In the genomic region with DNA sequence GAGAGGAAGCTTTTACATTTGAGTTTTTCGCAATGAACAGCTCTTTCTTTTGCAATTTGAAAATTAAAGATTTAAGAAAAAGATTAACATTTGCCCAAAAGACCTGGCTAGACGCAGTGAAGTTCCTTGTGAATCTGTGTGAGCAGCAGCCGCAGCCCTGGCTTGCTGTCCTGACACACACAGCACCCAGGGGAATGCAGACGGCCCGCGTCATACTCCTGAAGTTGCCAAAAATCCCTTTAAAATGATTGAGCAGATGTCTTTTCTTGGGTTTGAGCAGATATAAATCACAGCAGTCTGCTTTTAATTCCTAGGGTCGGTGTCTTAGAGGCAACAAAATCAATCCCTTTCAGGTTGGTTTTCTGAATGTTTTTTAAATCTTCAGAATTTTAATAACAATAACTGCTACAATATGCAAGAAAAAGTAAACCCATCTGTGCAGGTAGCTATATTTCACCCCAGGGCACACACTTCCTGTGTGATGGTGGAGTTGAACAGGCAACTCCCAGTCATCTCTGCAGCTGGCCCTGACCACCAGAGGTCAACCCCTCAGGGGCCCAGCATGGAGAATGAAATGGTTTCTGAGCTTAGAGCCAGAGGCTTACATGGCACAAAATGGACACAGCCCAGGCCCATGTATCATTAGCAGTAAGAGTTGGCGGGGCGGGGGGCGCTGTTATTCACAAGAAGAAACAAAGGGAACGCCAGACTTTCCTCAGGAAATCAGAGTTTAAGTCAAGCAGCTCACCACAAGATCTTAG, we compare ENCODE assay signal across 14 cellular contexts. TPM values are rescaled to one million over a fixed set of nuclear protein-coding genes. Genes with fewer than 3 reads are reported as not detected.
DNase-seq lines count a peak whose midpoint lies in the region; ATAC-seq and TF ChIP-seq lines count a peak whose summit lies in the region.
"Had no signal": no experiment of that assay in that cellular context is flagged by ENCODE, and none has a peak within 500 bp of the region (broad histone marks: within the 10 kb centered on the region; RNA-seq: fewer than 3 reads in every experiment).

No MANE protein-coding gene starts in this region.

- peaks cover 4% of the 10 kb centered on the region; the same call in 1 of the 2 replicates for H3K27me3 Mint-ChIP-seq in H9 (ENCODE audit: low read depth)
- H3K27me3 Mint-ChIP-seq: CD4-positive, CD25-positive, alpha-beta regulatory T cell had no signal

- H4K8ac ChIP-seq in H9 (replicated peaks; ENCODE audit: insufficient read length, low read depth, low read length), result no peak overlapping the region

- H3K4me3 Mint-ChIP-seq in H9, result no peak overlapping the region
- H3K4me3 Mint-ChIP-seq: CD4-positive, CD25-positive, alpha-beta regulatory T cell had no signal

- H3K79me1 ChIP-seq in H9 (ENCODE audit: insufficient read depth, low read depth, low read length, poor library complexity, severe bottlenecking), result no peaks in the 10 kb centered on the region

- no peak overlapping the region for H2BK15ac ChIP-seq in H9 (ENCODE audit: low read depth, low read length)

- H2BK120ac ChIP-seq in H9 (ENCODE audit: low read depth, low read length, poor library complexity, severe bottlenecking), result no peak overlapping the region

- no peaks in the 10 kb centered on the region for H3K23me2 ChIP-seq in H9 (ENCODE audit: insufficient read length, low read depth, low read length, poor library complexity, severe bottlenecking)

- H3K9me3 ChIP-seq in H9 (ENCODE audit: control insufficient read depth, low read depth, low read length) (no peaks in the 10 kb centered on the region), subcutaneous abdominal adipose tissue (ENCODE audit: control insufficient read depth in 5 of 5, low read length in 5 of 5) (no peaks in the 10 kb centered on the region)
- H3K9me3 ChIP-seq: breast epithelium, testis had no signal

- no peak overlapping the region for H2AFZ ChIP-seq in H9 (ENCODE audit: low read length)

- H3K27ac Mint-ChIP-seq in H9, result 0 out of 7 replicates have a peak overlapping the region, but pooled peaks of 2 of the 3 experiments have one; percentile 22 to 45
- H3K27ac Mint-ChIP-seq: CD4-positive, CD25-positive, alpha-beta regulatory T cell; progenitor cell of endocrine pancreas had no signal

- TF ChIP-seq CTCF in H9 (conservative IDR thresholded peaks at IDR 0.05), result no peak
- no peak for TF ChIP-seq CTCF in cardiac fibroblast (IDR thresholded peaks at IDR 0.05; ENCODE audit: low read depth, low read length)

- no peak overlapping the region for H3K14ac ChIP-seq in H9 (ENCODE audit: insufficient read depth, low read length)

- no peak overlapping the region for H2BK12ac ChIP-seq in H9 (ENCODE audit: insufficient read length, low read depth, low read length)

- no peak overlapping the region for H3K56ac ChIP-seq in H9 (ENCODE audit: insufficient read length, low read depth, low read length)

- H3K36me3 Mint-ChIP-seq in H9 (ENCODE audit: insufficient read depth in 1 of 3, low read depth in 3 of 3), result no peaks in the 10 kb centered on the region
- H3K36me3 Mint-ChIP-seq: CD4-positive, CD25-positive, alpha-beta regulatory T cell had no signal

- no peak overlapping the region for H3K4me2 ChIP-seq in H9 (ENCODE audit: insufficient read depth, insufficient read length, low read length)

- H3K4me1 ChIP-seq in H9 (ENCODE audit: insufficient read depth, low read length), result no peaks in the 10 kb centered on the region
- peaks cover 9 to 52% (median 47%) of the 10 kb centered on the region in 5 donors for H3K4me1 ChIP-seq in subcutaneous abdominal adipose tissue (ENCODE audit: control insufficient read depth in 5 of 5, insufficient read depth in 5 of 5, low read length in 5 of 5)
- H3K4me1 ChIP-seq: testis had no signal

- no peak for ATAC-seq in GM19328 (IDR thresholded peaks at IDR 0.05; ENCODE audit: unreplicated experiment)

- H4K5ac ChIP-seq in H9 (ENCODE audit: insufficient read length, low read depth, low read length), result no peak overlapping the region

- H3T11ph ChIP-seq in H9 (ENCODE audit: low read length), result no peak overlapping the region

- H2BK20ac ChIP-seq in H9 (ENCODE audit: low read depth, low read length, poor library complexity, severe bottlenecking), result no peak overlapping the region

- no peak overlapping the region for H2AK5ac ChIP-seq in H9 (ENCODE audit: insufficient read length, low read length)

- peaks cover 25 to 26% of the 10 kb centered on the region in 2 experiments for H3K4me1 Mint-ChIP-seq in H9
- H3K4me1 Mint-ChIP-seq: CD4-positive, CD25-positive, alpha-beta regulatory T cell had no signal

- no peak for DNase-seq in H9
- peak; percentile 42 to 78 for DNase-seq in cardiac fibroblast (ENCODE audit: low read depth in 2 of 2)
- peak; percentile 58 for DNase-seq in islet precursor cell
- DNase-seq in NCI-H510A (lab: John Stamatoyannopoulos, UW), result no peak
- DNase-seq in NCI-H187 (lab: John Stamatoyannopoulos, UW), result no peak
- DNase-seq: activated CD8-positive, alpha-beta memory T cell treated with anti-CD3 and anti-CD28 coated beads for 24 hours; activated naive CD4-positive, alpha-beta T cell; CD4-positive, CD25-positive, alpha-beta regulatory T cell; testis had no signal

- no peak overlapping the region for H3K23ac ChIP-seq in H9 (ENCODE audit: insufficient read length, low read depth, low read length)

- H3K27ac ChIP-seq in H9 (ENCODE audit: insufficient read length, low read depth, low read length) (no peak overlapping the region), subcutaneous abdominal adipose tissue (ENCODE audit: low read depth, low read length) (peak overlapping the region; percentile 52)
- H3K27ac ChIP-seq: testis had no signal

- H3K27me3 ChIP-seq in H9 (ENCODE audit: insufficient read depth, low read length) (no peaks in the 10 kb centered on the region), subcutaneous abdominal adipose tissue (ENCODE audit: control insufficient read depth in 5 of 5, insufficient read depth in 4 of 5, low read length in 5 of 5) (peaks cover 0 to 4% (median 0%) of the 10 kb centered on the region in 5 donors)
- H3K27me3 ChIP-seq: breast epithelium, testis had no signal

- H3K9ac ChIP-seq in H9 (ENCODE audit: extremely low read depth, insufficient read length, low read length) (no peak overlapping the region), subcutaneous abdominal adipose tissue (ENCODE audit: low read length in 5 of 5) (no peak overlapping the region)

- H3K18ac ChIP-seq in H9 (ENCODE audit: insufficient read length, low read depth, low read length), result no peak overlapping the region

- WGBS in H9 (ENCODE audit: extremely low coverage, insufficient read length, low lambda C conversion rate), result no CpG with 5 or more reads among the region's 11 CpGs

- H4K91ac ChIP-seq in H9 (ENCODE audit: insufficient read length, low read depth, low read length), result no peak overlapping the region

- H4K20me1 ChIP-seq in H9 (ENCODE audit: control insufficient read depth, insufficient read depth, insufficient read length), result no peaks in the 10 kb centered on the region

- H2BK5ac ChIP-seq in H9 (ENCODE audit: insufficient read length, low read length), result no peak overlapping the region

- H3K4ac ChIP-seq in H9 (ENCODE audit: low read depth, low read length), result no peak overlapping the region

- H3K4me3 ChIP-seq in cardiac fibroblast (replicated peaks in 1 of 2; ENCODE audit: low read depth in 2 of 2, low read length in 2 of 2), result no peak overlapping the region
- peak overlapping the region in 1 of 5 donors; percentile 10 for H3K4me3 ChIP-seq in subcutaneous abdominal adipose tissue (ENCODE audit: low read depth in 1 of 5, low read length in 5 of 5)
- H3K4me3 ChIP-seq: breast epithelium, testis had no signal

- no peaks in the 10 kb centered on the region for H3K79me2 ChIP-seq in H9 (ENCODE audit: insufficient read depth, low read length)

- H3K36me3 ChIP-seq in subcutaneous abdominal adipose tissue (ENCODE audit: control insufficient read depth in 5 of 5, insufficient read depth in 5 of 5, low read length in 5 of 5), result no peaks in the 10 kb centered on the region
- H3K36me3 ChIP-seq: breast epithelium had no signal

- H3K9me3 Mint-ChIP-seq in H9, result no peaks in the 10 kb centered on the region

RNA-seq across cellular contexts. Expression of gene TRIL, which starts 32.2 kb away (rescaled TPM):
- total RNA-seq in H9 (2021), result 3.1 and 3.3 TPM in 2 replicates
- total RNA-seq: CD4-positive, CD25-positive, alpha-beta regulatory T cell; G401 had no signal

Comparison
In these comparisons a context has a peak if more than half of its experiments do, and no peak if none do; other contexts are left out.
1. DNase-seq: peak in cardiac fibroblast (2 of 2) and islet precursor cell (single experiment); none in H9 (single experiment), NCI-H510A (single experiment) and NCI-H187 (0 of 2).